Comparison of ENCODE assay signal across 30 cellular contexts in genomic region chr9:4081549-4081895, GRCh38.
DNase-seq lines count a peak whose midpoint lies in the region; ATAC-seq and TF ChIP-seq lines count a peak whose summit lies in the region.
"Had no signal": no experiment of that assay in that cellular context is flagged by ENCODE, and none has a peak within 500 bp of the region (broad histone marks: within the 10 kb centered on the region; RNA-seq: fewer than 3 reads in every experiment).

No MANE protein-coding gene starts in this region.

- H3K27ac Mint-ChIP-seq in GM23338: no peak overlapping the region
- H3K27ac Mint-ChIP-seq: activated CD4-positive, alpha-beta T cell treated with anti-CD3 and anti-CD28 coated beads, Interleukin-2, amount 10 ng/mL, durations not matched to agents 24 days and 14 days; activated CD8-positive, alpha-beta memory T cell treated with anti-CD3 and anti-CD28 coated beads, Interleukin-2, amount 10 ng/mL, durations not matched to agents 7 days and 5 days; activated T-cell treated with anti-CD3 and anti-CD28 coated beads, Interleukin-2, amount 50 U/mL, for 72 hours; naive thymus-derived CD8-positive, alpha-beta T cell; stimulated activated naive B cell treated with anti-CD40 and anti-IgM and Interleukin-4, amounts not matched to agents 10 μg/mL and 1 μg/mL and 100 μg/mL, for 72 hours; T-helper 17 cell had no signal

- peak overlapping the region; percentile 91 for H2AFZ ChIP-seq in GM23338
- no peak overlapping the region for H2AFZ ChIP-seq in smooth muscle cell (ENCODE audit: low read depth)

- H4K20me1 ChIP-seq in GM23338 (replicated peaks; ENCODE audit: insufficient read depth) (no peaks in the 10 kb centered on the region), smooth muscle cell (ENCODE audit: low read depth) (no peaks in the 10 kb centered on the region)

- no peaks in the 10 kb centered on the region for H3K36me3 Mint-ChIP-seq in GM23338 (ENCODE audit: low read depth)
- H3K36me3 Mint-ChIP-seq: activated CD8-positive, alpha-beta memory T cell treated with anti-CD3 and anti-CD28 coated beads, Interleukin-2, amount 10 ng/mL, durations not matched to agents 7 days and 5 days; stimulated activated naive B cell treated with anti-CD40 and anti-IgM and Interleukin-4, amounts not matched to agents 10 μg/mL and 1 μg/mL and 100 μg/mL, for 72 hours had no signal

- no peaks in the 10 kb centered on the region for H3K27me3 Mint-ChIP-seq in GM23338 (ENCODE audit: insufficient read depth, low read depth, poor library complexity)

- DNase-seq in GM23338 (ENCODE audit: low spot score) (no peak), adipocyte (ENCODE audit: low read depth) (no peak), foreskin fibroblast (peak; percentile 27 to 64), smooth muscle cell (lab: John Stamatoyannopoulos, UW; ENCODE audit: unreplicated experiment) (no peak), left lobe of liver (ENCODE audit: low spot score) (no peak)
- DNase-seq in activated CD4-positive, alpha-beta T cell treated with anti-CD3 and anti-CD28 coated beads for 48 hours: no peak
- no peak for DNase-seq in activated CD4-positive, alpha-beta T cell treated with anti-CD3 and anti-CD28 coated beads for 4 hours
- DNase-seq: activated CD4-positive, alpha-beta T cell treated with anti-CD3 and anti-CD28 coated beads, Interleukin-2, amount 10 ng/mL, durations not matched to agents 24 days and 14 days; activated CD8-positive, alpha-beta memory T cell treated with anti-CD3 and anti-CD28 coated beads, Interleukin-2, amount 10 ng/mL, durations not matched to agents 7 days and 5 days; activated naive CD4-positive, alpha-beta T cell treated with Interleukin-2 at 50 U/mL for 16 hours; activated T-cell treated with anti-CD3 and anti-CD28 coated beads, Interleukin-2, amount 50 U/mL, for 72 hours; amniotic stem cell; EL; heart left ventricle; KBM-7; left colon; naive thymus-derived CD8-positive, alpha-beta T cell; NCI-H1417 treated with DMSO at 0.1 percent for 48 hours; NCI-H524; ovary; stimulated activated CD4-positive, alpha-beta T cell treated with anti-CD3 and anti-CD28 coated beads, Interleukin-12 subunit alpha, Interleukin-12 subunit beta, amount 100 ng/mL, for 4 hours; stimulated activated CD4-positive, alpha-beta T cell treated with anti-CD3 and anti-CD28 coated beads, Interleukin-4, amount 100 ng/mL, for 24 hours; stimulated activated naive B cell treated with anti-CD40 and anti-IgM and Interleukin-4, amounts not matched to agents 10 μg/mL and 1 μg/mL and 100 μg/mL, for 72 hours; T-helper 17 cell had no signal

- H3K27ac ChIP-seq in GM23338 (ENCODE audit: low read depth) (no peak overlapping the region), smooth muscle cell (ENCODE audit: low read depth) (no peak overlapping the region)
- H3K27ac ChIP-seq: C4-2B, heart left ventricle, ovary, right atrium auricular region, SJSA1, thoracic aorta, vagina had no signal

- H3K4me3 ChIP-seq in GM23338: no peak overlapping the region
- no peak overlapping the region for H3K4me3 ChIP-seq in adipocyte (ENCODE audit: low read length)
- H3K4me3 ChIP-seq in foreskin fibroblast (ENCODE audit: low read depth in 1 of 2, low read length in 2 of 2): no peak overlapping the region
- H3K4me3 ChIP-seq in smooth muscle cell: no peak overlapping the region
- H3K4me3 ChIP-seq: heart left ventricle, ovary, right atrium auricular region, SJSA1, thoracic aorta, vagina had no signal

- H3K9ac ChIP-seq in adipocyte (ENCODE audit: low read length) (peak overlapping the region; percentile 1), smooth muscle cell (ENCODE audit: low read depth) (no peak overlapping the region)

- 0 out of 2 replicates have a peak, but pooled peaks cover 7% of the 10 kb centered on the region for H3K4me1 ChIP-seq in GM23338 (ENCODE audit: insufficient read depth)
- H3K4me1 ChIP-seq in adipocyte (ENCODE audit: control insufficient read depth, insufficient read depth, low read length): peaks cover 41% of the 10 kb centered on the region
- peaks cover 18% of the 10 kb centered on the region for H3K4me1 ChIP-seq in smooth muscle cell (ENCODE audit: low read depth)

- WGBS in smooth muscle cell (ENCODE audit: low lambda C conversion rate): 10% methylated on average over 3 of the region's 3 CpGs

- ATAC-seq in GM23338 (no peak), HG03378 (IDR thresholded peaks at IDR 0.05; ENCODE audit: unreplicated experiment) (no peak), left lobe of liver (no peak)
- ATAC-seq: activated CD8-positive, alpha-beta memory T cell treated with anti-CD3 and anti-CD28 coated beads, Interleukin-2, amount 10 ng/mL, durations not matched to agents 7 days and 5 days; activated T-cell treated with anti-CD3 and anti-CD28 coated beads, Interleukin-2, amount 50 U/mL, for 72 hours; heart left ventricle; left colon; naive thymus-derived CD8-positive, alpha-beta T cell; stimulated activated naive B cell treated with anti-CD40 and anti-IgM and Interleukin-4, amounts not matched to agents 10 μg/mL and 1 μg/mL and 100 μg/mL, for 72 hours; T-helper 17 cell had no signal

- H3K36me3 ChIP-seq in GM23338 (ENCODE audit: insufficient read depth) (no peaks in the 10 kb centered on the region), adipocyte (ENCODE audit: control insufficient read depth, insufficient read depth, low read length, severe bottlenecking) (no peaks in the 10 kb centered on the region), smooth muscle cell (ENCODE audit: low read depth) (no peaks in the 10 kb centered on the region)
- H3K36me3 ChIP-seq: heart left ventricle, ovary, right atrium auricular region, SJSA1, thoracic aorta, vagina had no signal

- no peaks in the 10 kb centered on the region for H3F3A ChIP-seq in GM23338 (replicated peaks; ENCODE audit: low read depth)
- no peaks in the 10 kb centered on the region for H3F3A ChIP-seq in smooth muscle cell (ENCODE audit: low read depth)

- no peak for TF ChIP-seq CTCF in GM23338 (conservative IDR thresholded peaks at IDR 0.05; ENCODE audit: low read depth in 2 of 2)
- TF ChIP-seq CTCF in foreskin fibroblast (IDR thresholded peaks at IDR 0.05; ENCODE audit: low read depth, low read length): no peak
- TF ChIP-seq CTCF in smooth muscle cell (IDR thresholded peaks at IDR 0.05; ENCODE audit: borderline replicate concordance, insufficient read depth, poor library complexity, severe bottlenecking): no peak

- H3K4me1 Mint-ChIP-seq in GM23338: peaks cover 19% of the 10 kb centered on the region
- H3K4me1 Mint-ChIP-seq: activated CD8-positive, alpha-beta memory T cell treated with anti-CD3 and anti-CD28 coated beads, Interleukin-2, amount 10 ng/mL, durations not matched to agents 7 days and 5 days; stimulated activated naive B cell treated with anti-CD40 and anti-IgM and Interleukin-4, amounts not matched to agents 10 μg/mL and 1 μg/mL and 100 μg/mL, for 72 hours had no signal

- peak overlapping the region; percentile 43; the same call in 2 of the 3 replicates for H3K4me3 Mint-ChIP-seq in GM23338
- H3K4me3 Mint-ChIP-seq: activated CD4-positive, alpha-beta T cell treated with anti-CD3 and anti-CD28 coated beads, Interleukin-2, amount 10 ng/mL, durations not matched to agents 24 days and 14 days; activated CD8-positive, alpha-beta memory T cell treated with anti-CD3 and anti-CD28 coated beads, Interleukin-2, amount 10 ng/mL, durations not matched to agents 7 days and 5 days; activated T-cell treated with anti-CD3 and anti-CD28 coated beads, Interleukin-2, amount 50 U/mL, for 72 hours; naive thymus-derived CD8-positive, alpha-beta T cell; stimulated activated naive B cell treated with anti-CD40 and anti-IgM and Interleukin-4, amounts not matched to agents 10 μg/mL and 1 μg/mL and 100 μg/mL, for 72 hours; T-helper 17 cell had no signal

- H3K27me3 ChIP-seq in GM23338 (ENCODE audit: insufficient read depth) (no peaks in the 10 kb centered on the region), adipocyte (replicated peaks; ENCODE audit: control insufficient read depth, insufficient read depth, low read length) (no peaks in the 10 kb centered on the region), smooth muscle cell (ENCODE audit: low read depth) (no peaks in the 10 kb centered on the region)
- H3K27me3 ChIP-seq: heart left ventricle, ovary, right atrium auricular region, SJSA1, vagina had no signal

- H3K79me2 ChIP-seq in GM23338 (replicated peaks; ENCODE audit: insufficient read depth): no peaks in the 10 kb centered on the region
- H3K79me2 ChIP-seq in smooth muscle cell (ENCODE audit: low read depth): no peaks in the 10 kb centered on the region

- H3K9me3 Mint-ChIP-seq in GM23338: no peaks in the 10 kb centered on the region
- H3K9me3 Mint-ChIP-seq: activated CD4-positive, alpha-beta T cell treated with anti-CD3 and anti-CD28 coated beads, Interleukin-2, amount 10 ng/mL, durations not matched to agents 24 days and 14 days; stimulated activated naive B cell treated with anti-CD40 and anti-IgM and Interleukin-4, amounts not matched to agents 10 μg/mL and 1 μg/mL and 100 μg/mL, for 72 hours had no signal

- H3K4me2 ChIP-seq in GM23338 (no peak overlapping the region), smooth muscle cell (peak overlapping the region; percentile 52)

- H3K9me2 ChIP-seq in GM23338 (ENCODE audit: insufficient read depth): no peaks in the 10 kb centered on the region

- no peaks in the 10 kb centered on the region for H3K9me3 ChIP-seq in adipocyte (ENCODE audit: control insufficient read depth, low read length)
- no peaks in the 10 kb centered on the region for H3K9me3 ChIP-seq in smooth muscle cell (replicated peaks; ENCODE audit: low read depth)
- H3K9me3 ChIP-seq: ovary, right atrium auricular region, SJSA1, thoracic aorta, vagina had no signal

TF ChIP-seq in GM23338, 12 proteins besides CTCF, POLR2A, EP300 and RAD21:
- no peak for TF ChIP-seq ETS1 (IDR thresholded peaks at IDR 0.05)
TF ChIP-seq in GM23338: peak in this region for 0.

Comparison
In these comparisons a context has a peak if more than half of its experiments do, and no peak if none do; other contexts are left out.
1. DNase-seq: peak in foreskin fibroblast (2 of 2); none in GM23338 (single experiment), adipocyte (single experiment), smooth muscle cell (single experiment), activated CD4-positive, alpha-beta T cell treated with anti-CD3 and anti-CD28 coated beads for 48 hours (single experiment), activated CD4-positive, alpha-beta T cell treated with anti-CD3 and anti-CD28 coated beads for 4 hours (0 of 2) and left lobe of liver (single experiment).